ENCODE assay signal across 11 cellular contexts in the genomic region with DNA sequence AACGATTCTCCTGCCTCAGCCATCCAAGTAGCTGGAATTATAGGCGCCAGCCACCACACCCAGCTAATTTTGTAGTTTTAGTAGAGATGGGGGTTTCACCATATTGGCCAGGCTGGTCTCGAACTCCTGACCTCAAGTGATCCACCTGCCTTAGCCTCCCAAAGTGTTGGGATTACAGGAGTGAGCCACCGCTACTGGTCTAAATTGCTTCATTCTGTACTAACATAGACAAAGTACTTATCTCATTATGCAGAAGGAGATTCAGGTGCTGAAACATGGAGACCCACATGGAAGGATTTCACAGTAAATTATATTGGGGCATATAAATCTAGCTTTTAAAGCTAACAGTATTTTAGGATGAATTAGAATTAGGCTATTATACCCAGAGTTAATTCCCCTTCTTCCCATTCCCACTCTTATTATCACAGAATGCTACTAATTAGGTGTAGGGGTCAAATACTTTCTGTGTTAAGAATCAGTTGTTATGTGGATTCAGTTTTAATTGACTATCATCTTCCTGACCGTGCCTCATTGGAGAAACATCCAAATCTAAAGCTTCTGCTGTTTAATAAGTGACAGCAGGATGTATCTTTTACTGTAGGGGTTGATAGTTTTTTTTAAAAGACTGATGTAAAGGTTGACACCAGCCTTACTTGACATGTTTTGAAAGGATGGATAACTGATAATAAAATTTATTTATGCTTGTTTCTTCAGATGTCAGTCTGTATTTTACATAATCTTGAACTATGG. TPM values are rescaled to one million over a fixed set of nuclear protein-coding genes. Genes with fewer than 3 reads are reported as not detected.
DNase-seq lines count a peak whose midpoint lies in the region; ATAC-seq and TF ChIP-seq lines count a peak whose summit lies in the region.
"Had no signal": no experiment of that assay in that cellular context is flagged by ENCODE, and none has a peak within 500 bp of the region (broad histone marks: within the 10 kb centered on the region; RNA-seq: fewer than 3 reads in every experiment).

No MANE protein-coding gene starts in this region.

- H3K27me3 ChIP-seq in BLaER1 (no peaks in the 10 kb centered on the region), H9 (ENCODE audit: insufficient read depth, low read length) (no peaks in the 10 kb centered on the region)

- no peak for ATAC-seq in activated T-helper 17 cell treated with anti-CD3 and anti-CD28 coated beads, Interleukin-2, amount 50 U/mL, for 72 hours (replicated peaks)
- ATAC-seq in HG03439 (IDR thresholded peaks at IDR 0.05; ENCODE audit: unreplicated experiment): no peak
- ATAC-seq: sciatic nerve had no signal

- H3K9ac ChIP-seq in BLaER1: no peak overlapping the region
- H3K9ac ChIP-seq in H9 (ENCODE audit: extremely low read depth, insufficient read length, low read length): no peak overlapping the region

- H3K9me3 ChIP-seq in BLaER1: no peaks in the 10 kb centered on the region
- H3K9me3 ChIP-seq in H9 (ENCODE audit: control insufficient read depth, low read depth, low read length): no peaks in the 10 kb centered on the region
- no peaks in the 10 kb centered on the region for H3K9me3 ChIP-seq in mesodermal cell (ENCODE audit: control insufficient read depth, low read length)
- H3K9me3 ChIP-seq: left ventricle myocardium inferior had no signal

- H3K79me1 ChIP-seq in H9 (ENCODE audit: insufficient read depth, low read depth, low read length, poor library complexity, severe bottlenecking): peaks cover 4% of the 10 kb centered on the region

- no peak overlapping the region for H4K91ac ChIP-seq in H9 (ENCODE audit: insufficient read length, low read depth, low read length)

- H3K18ac ChIP-seq in H9 (ENCODE audit: insufficient read length, low read depth, low read length): no peak overlapping the region

- H3K14ac ChIP-seq in H9 (ENCODE audit: insufficient read depth, low read length): no peak overlapping the region

- H3K4me2 ChIP-seq in BLaER1: peak overlapping the region; percentile 87
- H3K4me2 ChIP-seq in H9 (ENCODE audit: insufficient read depth, insufficient read length, low read length): no peak overlapping the region

- H3K36me3 ChIP-seq in BLaER1: 0 out of 2 replicates have a peak, but pooled peaks cover 1% of the 10 kb centered on the region
- H3K36me3 ChIP-seq in mesodermal cell (ENCODE audit: control insufficient read depth, insufficient read depth, low read length): no peaks in the 10 kb centered on the region
- H3K36me3 ChIP-seq: left ventricle myocardium inferior had no signal

- DNase-seq in H9 (no peak), NCI-H526 (lab: John Stamatoyannopoulos, UW) (no peak), COLO829 (ENCODE audit: low spot score) (no peak)
- DNase-seq in stimulated activated CD4-positive, alpha-beta T cell treated with anti-CD3 and anti-CD28 coated beads, Interleukin-4, amount 100 ng/mL, for 24 hours: no peak
- DNase-seq: caudate nucleus, left ventricle myocardium inferior had no signal

- H2BK5ac ChIP-seq in H9 (ENCODE audit: insufficient read length, low read length): no peak overlapping the region

- peaks cover 2% of the 10 kb centered on the region; the same call in 1 of the 2 replicates for H3K79me2 ChIP-seq in H9 (ENCODE audit: insufficient read depth, low read length)

- no peak overlapping the region for H4K5ac ChIP-seq in H9 (ENCODE audit: insufficient read length, low read depth, low read length)

- no peak overlapping the region for H3K4me3 ChIP-seq in BLaER1
- H3K4me3 ChIP-seq in mesodermal cell (ENCODE audit: extremely low read depth, insufficient read depth, low read length, poor library complexity, severe bottlenecking): peak overlapping the region; percentile 64

- H3K27me3 Mint-ChIP-seq in H9 (ENCODE audit: low read depth): no peaks in the 10 kb centered on the region
- no peaks in the 10 kb centered on the region for H3K27me3 Mint-ChIP-seq in activated T-helper 17 cell treated with anti-CD3 and anti-CD28 coated beads, Interleukin-2, amount 50 U/mL, for 72 hours

- no peak overlapping the region for H3K27ac Mint-ChIP-seq in H9
- H3K27ac Mint-ChIP-seq in activated T-helper 17 cell treated with anti-CD3 and anti-CD28 coated beads, Interleukin-2, amount 50 U/mL, for 72 hours: peak overlapping the region; percentile 1

- no peak overlapping the region for H2BK20ac ChIP-seq in H9 (ENCODE audit: low read depth, low read length, poor library complexity, severe bottlenecking)

- H2BK120ac ChIP-seq in H9 (ENCODE audit: low read depth, low read length, poor library complexity, severe bottlenecking): no peak overlapping the region

- no peak overlapping the region for H3K56ac ChIP-seq in H9 (ENCODE audit: insufficient read length, low read depth, low read length)

- H3K23ac ChIP-seq in H9 (ENCODE audit: insufficient read length, low read depth, low read length): no peak overlapping the region

- H3K4me1 ChIP-seq in BLaER1: peaks cover 40% of the 10 kb centered on the region
- H3K4me1 ChIP-seq in H9 (ENCODE audit: insufficient read depth, low read length): peaks cover 7% of the 10 kb centered on the region
- peaks cover 16% of the 10 kb centered on the region for H3K4me1 ChIP-seq in mesodermal cell (ENCODE audit: control insufficient read depth, insufficient read depth, low read length, poor library complexity, severe bottlenecking)

- no peak overlapping the region for H2AFZ ChIP-seq in H9 (ENCODE audit: low read length)

- no peak for TF ChIP-seq CTCF in H9 (conservative IDR thresholded peaks at IDR 0.05)

- H2AK5ac ChIP-seq in H9 (ENCODE audit: insufficient read length, low read length): no peak overlapping the region

- no peak overlapping the region for H3T11ph ChIP-seq in H9 (ENCODE audit: low read length)

- H3K4ac ChIP-seq in H9 (ENCODE audit: low read depth, low read length): no peak overlapping the region

- H3K27ac ChIP-seq in BLaER1: no peak overlapping the region
- H3K27ac ChIP-seq in H9 (ENCODE audit: insufficient read length, low read depth, low read length): no peak overlapping the region
- no peak overlapping the region for H3K27ac ChIP-seq in mesodermal cell (ENCODE audit: low read depth, low read length, severe bottlenecking)

- no CpG with 5 or more reads among the region's 5 CpGs for WGBS in H9 (ENCODE audit: extremely low coverage, insufficient read length, low lambda C conversion rate)
- 95% methylated on average over 2 of the region's 5 CpGs; no CpG with 5 or more reads in 1 of the 2 experiments for WGBS in mesodermal cell (ENCODE audit: insufficient coverage in 2 of 2), 2 experiments

- H3K36me3 Mint-ChIP-seq in H9 (ENCODE audit: insufficient read depth in 1 of 3, low read depth in 3 of 3): peaks cover 0 to 3% (median 0%) of the 10 kb centered on the region in 3 experiments; a peak in 2 of 7 replicates
- no peaks in the 10 kb centered on the region for H3K36me3 Mint-ChIP-seq in activated T-helper 17 cell treated with anti-CD3 and anti-CD28 coated beads, Interleukin-2, amount 50 U/mL, for 72 hours (ENCODE audit: low read depth)

- no peak overlapping the region for H4K8ac ChIP-seq in H9 (replicated peaks; ENCODE audit: insufficient read length, low read depth, low read length)

- peak overlapping the region; percentile 8 to 9; a peak in 1 of 5 replicates for H3K4me3 Mint-ChIP-seq in H9
- H3K4me3 Mint-ChIP-seq in activated T-helper 17 cell treated with anti-CD3 and anti-CD28 coated beads, Interleukin-2, amount 50 U/mL, for 72 hours: peak overlapping the region; percentile 95

- H2BK15ac ChIP-seq in H9 (ENCODE audit: low read depth, low read length): no peak overlapping the region

- H3K4me1 Mint-ChIP-seq in H9: peaks cover 32 to 39% of the 10 kb centered on the region in 2 experiments
- peaks cover 21% of the 10 kb centered on the region for H3K4me1 Mint-ChIP-seq in activated T-helper 17 cell treated with anti-CD3 and anti-CD28 coated beads, Interleukin-2, amount 50 U/mL, for 72 hours

- H4K20me1 ChIP-seq in BLaER1 (no peaks in the 10 kb centered on the region), H9 (ENCODE audit: control insufficient read depth, insufficient read depth, insufficient read length) (no peaks in the 10 kb centered on the region)

- H3K9me3 Mint-ChIP-seq in H9: no peaks in the 10 kb centered on the region
- H3K9me3 Mint-ChIP-seq in activated T-helper 17 cell treated with anti-CD3 and anti-CD28 coated beads, Interleukin-2, amount 50 U/mL, for 72 hours: no peaks in the 10 kb centered on the region

- no peak overlapping the region for H2BK12ac ChIP-seq in H9 (ENCODE audit: insufficient read length, low read depth, low read length)

- H3K23me2 ChIP-seq in H9 (ENCODE audit: insufficient read length, low read depth, low read length, poor library complexity, severe bottlenecking): peaks cover 7% of the 10 kb centered on the region

RNA-seq across cellular contexts. Expression of gene ADK, which starts 27.2 kb away (rescaled TPM):
- 26.8 and 28.9 TPM in 2 replicates for total RNA-seq in H9 (2021)
- total RNA-seq in activated T-helper 17 cell treated with anti-CD3 and anti-CD28 coated beads, Interleukin-2, amount 50 U/mL, for 72 hours: 10 to 100 TPM; 51.4 to 72.1 TPM
- polyA plus RNA-seq in mesodermal cell (2013, experiment 1 of 2): 54.2 TPM
- 56.3 TPM for polyA plus RNA-seq in mesodermal cell (2013, experiment 2 of 2)

RNA-seq across cellular contexts. Expression of gene AP3M1, which starts 27.6 kb away (rescaled TPM):
- 36.7 and 37.4 TPM in 2 replicates for total RNA-seq in H9 (2021)
- total RNA-seq in activated T-helper 17 cell treated with anti-CD3 and anti-CD28 coated beads, Interleukin-2, amount 50 U/mL, for 72 hours: 10 to 100 TPM; 32.5 to 55.0 TPM
- polyA plus RNA-seq in mesodermal cell (2013, experiment 1 of 2): 58.0 TPM
- polyA plus RNA-seq in mesodermal cell (2013, experiment 2 of 2): 58.8 TPM
